Comparison of ENCODE assay signal across 39 cellular contexts in genomic region chr7:46195934-46196333, GRCh38.
"Had no signal": no experiment of that assay in that cellular context is flagged by ENCODE, and none has a peak within 500 bp of the region (broad histone marks: within the 10 kb centered on the region; RNA-seq: fewer than 3 reads in every experiment).

No MANE protein-coding gene starts in this region.

- H3K4me1 Mint-ChIP-seq: activated naive CD4-positive, alpha-beta T cell treated with anti-CD3 and anti-CD28 coated beads, Interleukin-2, amount 10 ng/mL, durations not matched to agents 7 days and 5 days; activated naive CD4-positive, alpha-beta T cell treated with anti-CD3 and anti-CD28 coated beads, Interleukin-2, amount 50 U/mL, for 24 hours; activated naive CD8-positive, alpha-beta T cell treated with anti-CD3 and anti-CD28 coated beads for 36 hours; activated naive CD8-positive, alpha-beta T cell treated with anti-CD3 and anti-CD28 coated beads, Interleukin-2, amount 10 ng/mL, durations not matched to agents 7 days and 5 days; activated naive CD8-positive, alpha-beta T cell treated with anti-CD3 and anti-CD28 coated beads, Interleukin-2, amount 50 U/mL, for 24 hours; activated T-helper 17 cell treated with anti-CD3 and anti-CD28 coated beads, Interleukin-2, amount 50 U/mL, for 72 hours; central memory CD8-positive, alpha-beta T cell had no signal

- H3K27ac ChIP-seq: adrenal gland, ascending aorta, body of pancreas, brain microvascular endothelial cell, breast epithelium, cardiac muscle cell had no signal

- ATAC-seq: activated naive CD4-positive, alpha-beta T cell treated with anti-CD3 and anti-CD28 coated beads, Interleukin-2, amount 50 U/mL, for 72 hours; activated naive CD8-positive, alpha-beta T cell treated with anti-CD3 and anti-CD28 coated beads, Interleukin-2, amount 50 U/mL, for 24 hours; activated T-cell treated with anti-CD3 and anti-CD28 coated beads, Interleukin-2, amount 50 U/mL, for 4 hours; activated T-cell treated with anti-CD3 and anti-CD28 coated beads, Interleukin-2, amount 50 U/mL, for 72 hours; activated T-helper 17 cell treated with anti-CD3 and anti-CD28 coated beads, Interleukin-2, amount 50 U/mL, for 72 hours; body of pancreas had no signal

- H3K27me3 ChIP-seq: adrenal gland, ascending aorta, body of pancreas, brain microvascular endothelial cell, breast epithelium, cardiac muscle cell had no signal

- DNase-seq: activated effector memory CD4-positive, alpha-beta T cell treated with anti-CD3 and anti-CD28 coated beads, Interleukin-2, amount 50 U/mL, for 16 hours; activated effector memory CD4-positive, alpha-beta T cell treated with Interleukin-2 at 50 U/mL for 16 hours; activated gamma-delta T cell; activated gamma-delta T cell treated with Interleukin-2 at 50 U/mL for 16 hours; activated naive CD4-positive, alpha-beta T cell; activated naive CD4-positive, alpha-beta T cell treated with anti-CD3 and anti-CD28 coated beads for 36 hours; activated naive CD4-positive, alpha-beta T cell treated with anti-CD3 and anti-CD28 coated beads, Interleukin-2, amount 10 ng/mL, durations not matched to agents 7 days and 5 days; activated naive CD4-positive, alpha-beta T cell treated with anti-CD3 and anti-CD28 coated beads, Interleukin-2, amount 50 U/mL, for 16 hours; activated naive CD4-positive, alpha-beta T cell treated with Interleukin-2 at 50 U/mL for 16 hours; activated naive CD8-positive, alpha-beta T cell treated with anti-CD3 and anti-CD28 coated beads for 36 hours; activated naive CD8-positive, alpha-beta T cell treated with anti-CD3 and anti-CD28 coated beads, Interleukin-2, amount 10 ng/mL, durations not matched to agents 7 days and 5 days; activated naive CD8-positive, alpha-beta T cell treated with anti-CD3 and anti-CD28 coated beads, Interleukin-2, amount 50 U/mL, for 24 hours; activated T-cell treated with anti-CD3 and anti-CD28 coated beads, Interleukin-2, amount 50 U/mL, for 1 hour; activated T-cell treated with anti-CD3 and anti-CD28 coated beads, Interleukin-2, amount 50 U/mL, for 24 hours; activated T-cell treated with anti-CD3 and anti-CD28 coated beads, Interleukin-2, amount 50 U/mL, for 4 hours; activated T-cell treated with anti-CD3 and anti-CD28 coated beads, Interleukin-2, amount 50 U/mL, for 48 hours; activated T-cell treated with anti-CD3 and anti-CD28 coated beads, Interleukin-2, amount 50 U/mL, for 72 hours; adrenal gland; amniotic stem cell; amygdala; anterior cingulate cortex; aorta; body of pancreas; brain microvascular endothelial cell; caudate nucleus; central memory CD4-positive, alpha-beta T cell; cerebellar nuclear complex had no signal

- H3K27ac Mint-ChIP-seq: activated naive CD4-positive, alpha-beta T cell treated with anti-CD3 and anti-CD28 coated beads for 36 hours; activated naive CD4-positive, alpha-beta T cell treated with anti-CD3 and anti-CD28 coated beads, Interleukin-2, amount 10 ng/mL, durations not matched to agents 7 days and 5 days; activated naive CD4-positive, alpha-beta T cell treated with anti-CD3 and anti-CD28 coated beads, Interleukin-2, amount 50 U/mL, for 24 hours; activated naive CD4-positive, alpha-beta T cell treated with anti-CD3 and anti-CD28 coated beads, Interleukin-2, amount 50 U/mL, for 72 hours; activated naive CD8-positive, alpha-beta T cell; activated naive CD8-positive, alpha-beta T cell treated with anti-CD3 and anti-CD28 coated beads for 36 hours; activated naive CD8-positive, alpha-beta T cell treated with anti-CD3 and anti-CD28 coated beads, Interleukin-2, amount 10 ng/mL, durations not matched to agents 7 days and 5 days; activated naive CD8-positive, alpha-beta T cell treated with anti-CD3 and anti-CD28 coated beads, Interleukin-2, amount 50 U/mL, for 24 hours; activated T-cell treated with anti-CD3 and anti-CD28 coated beads, Interleukin-2, amount 50 U/mL, for 24 hours; activated T-cell treated with anti-CD3 and anti-CD28 coated beads, Interleukin-2, amount 50 U/mL, for 72 hours; activated T-helper 1 cell treated with anti-CD3 and anti-CD28 coated beads, Interleukin-12 subunit alpha, Interleukin-12 subunit beta, Interleukin-2, Interleukin-4 antibody, amounts not matched to agents 30 ng/mL and 10 ng/mL and 1 ng/mL, durations not matched to agents 14 hours and 24 hours and 36 hours; activated T-helper 17 cell treated with anti-CD3 and anti-CD28 coated beads, Interleukin-2, amount 50 U/mL, for 72 hours; activated T-helper 2 cell treated with anti-CD3 and anti-CD28 coated beads, Interferon-gamma antibody, Interleukin-2, Interleukin-4, amounts not matched to agents 10 μg/mL and 5 μg/mL and 100 μg/mL, durations not matched to agents 14 hours and 24 hours and 36 hours; brain had no signal

- FAIRE-seq: bronchial epithelial cell had no signal

- H3K36me3 Mint-ChIP-seq: activated naive CD4-positive, alpha-beta T cell treated with anti-CD3 and anti-CD28 coated beads, Interleukin-2, amount 10 ng/mL, durations not matched to agents 7 days and 5 days; activated naive CD4-positive, alpha-beta T cell treated with anti-CD3 and anti-CD28 coated beads, Interleukin-2, amount 50 U/mL, for 24 hours; activated naive CD4-positive, alpha-beta T cell treated with anti-CD3 and anti-CD28 coated beads, Interleukin-2, amount 50 U/mL, for 72 hours; activated naive CD8-positive, alpha-beta T cell; activated naive CD8-positive, alpha-beta T cell treated with anti-CD3 and anti-CD28 coated beads for 36 hours; activated naive CD8-positive, alpha-beta T cell treated with anti-CD3 and anti-CD28 coated beads, Interleukin-2, amount 10 ng/mL, durations not matched to agents 7 days and 5 days; brain had no signal

- H3K4me1 ChIP-seq: adrenal gland, ascending aorta, body of pancreas, breast epithelium had no signal

- H3K9me3 Mint-ChIP-seq: activated naive CD4-positive, alpha-beta T cell treated with anti-CD3 and anti-CD28 coated beads for 36 hours; activated naive CD4-positive, alpha-beta T cell treated with anti-CD3 and anti-CD28 coated beads, Interleukin-2, amount 10 ng/mL, durations not matched to agents 7 days and 5 days; activated naive CD4-positive, alpha-beta T cell treated with anti-CD3 and anti-CD28 coated beads, Interleukin-2, amount 50 U/mL, for 24 hours; activated naive CD8-positive, alpha-beta T cell treated with anti-CD3 and anti-CD28 coated beads, Interleukin-2, amount 50 U/mL, for 24 hours; activated T-cell treated with anti-CD3 and anti-CD28 coated beads, Interleukin-2, amount 50 U/mL, for 24 hours; activated T-cell treated with anti-CD3 and anti-CD28 coated beads, Interleukin-2, amount 50 U/mL, for 4 hours; activated T-cell treated with anti-CD3 and anti-CD28 coated beads, Interleukin-2, amount 50 U/mL, for 72 hours; activated T-helper 1 cell treated with anti-CD3 and anti-CD28 coated beads, Interleukin-12 subunit alpha, Interleukin-12 subunit beta, Interleukin-2, Interleukin-4 antibody, amounts not matched to agents 30 ng/mL and 10 ng/mL and 1 ng/mL, durations not matched to agents 14 hours and 24 hours and 36 hours; activated T-helper 2 cell treated with anti-CD3 and anti-CD28 coated beads, Interferon-gamma antibody, Interleukin-2, Interleukin-4, amounts not matched to agents 10 μg/mL and 5 μg/mL and 100 μg/mL, durations not matched to agents 14 hours and 24 hours and 36 hours; brain; central memory CD8-positive, alpha-beta T cell had no signal

- H3K9me3 ChIP-seq: adrenal gland, ascending aorta, body of pancreas, breast epithelium had no signal

- H3K27me3 Mint-ChIP-seq: activated naive CD4-positive, alpha-beta T cell treated with anti-CD3 and anti-CD28 coated beads, Interleukin-2, amount 10 ng/mL, durations not matched to agents 7 days and 5 days; activated naive CD8-positive, alpha-beta T cell; activated naive CD8-positive, alpha-beta T cell treated with anti-CD3 and anti-CD28 coated beads for 36 hours; activated naive CD8-positive, alpha-beta T cell treated with anti-CD3 and anti-CD28 coated beads, Interleukin-2, amount 10 ng/mL, durations not matched to agents 7 days and 5 days; activated naive CD8-positive, alpha-beta T cell treated with anti-CD3 and anti-CD28 coated beads, Interleukin-2, amount 50 U/mL, for 24 hours; activated T-cell treated with anti-CD3 and anti-CD28 coated beads, Interleukin-2, amount 50 U/mL, for 24 hours; activated T-helper 17 cell treated with anti-CD3 and anti-CD28 coated beads, Interleukin-2, amount 50 U/mL, for 72 hours; central memory CD8-positive, alpha-beta T cell had no signal

- H3K4me3 Mint-ChIP-seq: activated naive CD4-positive, alpha-beta T cell treated with anti-CD3 and anti-CD28 coated beads for 36 hours; activated naive CD4-positive, alpha-beta T cell treated with anti-CD3 and anti-CD28 coated beads, Interleukin-2, amount 10 ng/mL, durations not matched to agents 7 days and 5 days; activated naive CD4-positive, alpha-beta T cell treated with anti-CD3 and anti-CD28 coated beads, Interleukin-2, amount 50 U/mL, for 24 hours; activated naive CD8-positive, alpha-beta T cell; activated naive CD8-positive, alpha-beta T cell treated with anti-CD3 and anti-CD28 coated beads for 36 hours; activated naive CD8-positive, alpha-beta T cell treated with anti-CD3 and anti-CD28 coated beads, Interleukin-2, amount 10 ng/mL, durations not matched to agents 7 days and 5 days; activated naive CD8-positive, alpha-beta T cell treated with anti-CD3 and anti-CD28 coated beads, Interleukin-2, amount 50 U/mL, for 24 hours; activated T-cell treated with anti-CD3 and anti-CD28 coated beads, Interleukin-2, amount 50 U/mL, for 24 hours; activated T-cell treated with anti-CD3 and anti-CD28 coated beads, Interleukin-2, amount 50 U/mL, for 4 hours; activated T-cell treated with anti-CD3 and anti-CD28 coated beads, Interleukin-2, amount 50 U/mL, for 72 hours; activated T-helper 1 cell treated with anti-CD3 and anti-CD28 coated beads, Interleukin-12 subunit alpha, Interleukin-12 subunit beta, Interleukin-2, Interleukin-4 antibody, amounts not matched to agents 30 ng/mL and 10 ng/mL and 1 ng/mL, durations not matched to agents 14 hours and 24 hours and 36 hours; activated T-helper 17 cell treated with anti-CD3 and anti-CD28 coated beads, Interleukin-2, amount 50 U/mL, for 72 hours; brain; central memory CD8-positive, alpha-beta T cell had no signal

- H3K4me3 ChIP-seq: adrenal gland, ascending aorta, body of pancreas, breast epithelium, cardiac muscle cell had no signal

- H3K36me3 ChIP-seq: adrenal gland, ascending aorta, brain microvascular endothelial cell, breast epithelium, cardiac muscle cell had no signal
